11 cellular contexts compared by ENCODE assay signal in the genomic region with DNA sequence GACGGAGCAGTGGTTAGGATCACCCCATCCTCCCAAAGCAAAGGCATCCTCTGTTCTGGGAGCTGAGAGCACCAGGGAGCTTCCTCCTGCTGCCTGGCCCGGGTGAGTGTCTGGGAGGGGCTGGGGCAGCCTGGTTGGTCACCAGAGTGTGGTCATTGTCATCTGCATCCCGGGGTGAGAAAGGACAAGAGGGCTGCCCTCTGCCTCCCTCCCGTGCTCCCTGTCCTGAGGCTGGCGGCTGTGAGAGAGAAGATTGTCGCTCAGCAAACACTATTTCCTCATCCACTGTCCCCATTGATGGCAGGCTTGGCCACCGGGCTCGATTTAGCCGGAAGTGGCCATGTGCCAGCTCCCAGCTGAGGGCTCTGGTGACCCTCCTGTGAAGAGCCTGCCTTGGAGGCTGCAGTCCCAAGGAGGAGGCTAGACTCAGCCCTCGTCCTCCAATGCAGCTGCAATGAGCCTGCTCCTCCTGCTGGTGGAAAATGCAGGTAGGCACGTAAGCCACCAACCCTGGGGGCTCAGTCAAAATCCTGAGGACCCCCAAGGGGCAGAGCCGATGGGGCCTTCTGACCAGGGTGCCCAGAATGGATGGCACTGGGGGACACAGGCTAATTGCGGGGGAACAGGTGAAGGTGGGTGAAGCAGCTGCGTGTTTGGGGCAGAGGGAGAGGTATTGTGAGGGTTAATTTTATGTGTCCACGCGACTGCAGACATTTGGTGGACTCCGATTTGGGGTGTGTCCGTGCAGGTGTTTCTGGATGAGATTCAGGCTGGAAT.
DNase-seq lines count a peak whose midpoint lies in the region; TF ChIP-seq lines count a peak whose summit lies in the region.
"Had no signal": no experiment of that assay in that cellular context is flagged by ENCODE, and none has a peak within 500 bp of the region (broad histone marks: within the 10 kb centered on the region; RNA-seq: fewer than 3 reads in every experiment).

No MANE protein-coding gene starts in this region.

- in situ Hi-C loops in KBM-7 (cut with MboI; ENCODE audit: low pct_unique_long_range_greater_than_20kb, low sequenced_read_pairs) = no loop called here

- no peaks in the 10 kb centered on the region for H4K20me1 ChIP-seq in neural progenitor cell (ENCODE audit: low read depth)

- H3K36me3 ChIP-seq in neural progenitor cell = no peaks in the 10 kb centered on the region

- H3K4me2 ChIP-seq in neural progenitor cell = no peak overlapping the region

- no peaks in the 10 kb centered on the region for H3K36me3 Mint-ChIP-seq in neural progenitor cell

- peaks cover 16% of the 10 kb centered on the region for H3K4me1 ChIP-seq in neural progenitor cell

- H3K27me3 Mint-ChIP-seq in neural progenitor cell (ENCODE audit: insufficient read depth, low read depth) = peaks cover 22% of the 10 kb centered on the region

- peaks cover 46% of the 10 kb centered on the region for H3K4me1 Mint-ChIP-seq in neural progenitor cell

- no peaks in the 10 kb centered on the region for H3K79me2 ChIP-seq in neural progenitor cell (ENCODE audit: low read depth)

- peak overlapping the region; percentile 41 for H3K4me3 Mint-ChIP-seq in neural progenitor cell

- no peak overlapping the region for H3K27ac Mint-ChIP-seq in neural progenitor cell

- no peak overlapping the region for H3K9ac ChIP-seq in neural progenitor cell

- no peaks in the 10 kb centered on the region for H3K9me3 ChIP-seq in neural progenitor cell (ENCODE audit: low read depth)

- H2AFZ ChIP-seq in neural progenitor cell (replicated peaks) = no peak overlapping the region

- no peaks in the 10 kb centered on the region for H3K27me3 ChIP-seq in neural progenitor cell

- H3K27ac ChIP-seq in coronary artery (no peak overlapping the region), neural progenitor cell (no peak overlapping the region)
- H3K27ac ChIP-seq: epithelial cell of prostate had no signal

- DNase-seq in ELF-1 (ENCODE audit: low read depth, low spot score) (peak; percentile 40), NCI-H2029 treated with DMSO at 0.1 percent for 48 hours (lab: John Stamatoyannopoulos, UW) (peak; percentile 17), coronary artery (ENCODE audit: low spot score) (peak; percentile 58), neural progenitor cell (ENCODE audit: low spot score) (peak; percentile 41), KBM-7 (no peak), NOMO-1 treated with dmso at 0.1 percent for 144 hours (lab: John Stamatoyannopoulos, UW; ENCODE audit: unreplicated experiment) (no peak), NCI-H446 treated with DMSO at 0.1 percent for 48 hours (lab: John Stamatoyannopoulos, UW) (no peak)
- no peak for DNase-seq in stimulated activated naive CD4-positive, alpha-beta T cell treated with Interleukin-2 at 50 U/mL for 16 hours (lab: John Stamatoyannopoulos, UW)
- DNase-seq: activated CD4-positive, CD25-positive, alpha-beta regulatory T cell; amygdala had no signal

- peaks cover 6% of the 10 kb centered on the region for H3F3A ChIP-seq in neural progenitor cell (ENCODE audit: low read depth)

- TF ChIP-seq CTCF in coronary artery (IDR thresholded peaks at IDR 0.05) (no peak), neural progenitor cell (IDR thresholded peaks at IDR 0.05) (peak; percentile 36)

- H3K4me3 ChIP-seq in coronary artery (no peak overlapping the region), neural progenitor cell (no peak overlapping the region)

- H3K9me3 Mint-ChIP-seq in neural progenitor cell = peaks cover 4% of the 10 kb centered on the region

Comparison
In these comparisons a context has a peak if more than half of its experiments do, and no peak if none do; other contexts are left out.
1. DNase-seq: peak in ELF-1 (single experiment), NCI-H2029 treated with DMSO at 0.1 percent for 48 hours (single experiment), coronary artery (single experiment) and neural progenitor cell (single experiment); none in KBM-7 (single experiment), NOMO-1 treated with dmso at 0.1 percent for 144 hours (single experiment), NCI-H446 treated with DMSO at 0.1 percent for 48 hours (single experiment) and stimulated activated naive CD4-positive, alpha-beta T cell treated with Interleukin-2 at 50 U/mL for 16 hours (single experiment).